ENCODE assay signal across 8 cellular contexts in genomic region chr10:61752111-61753011, GRCh38.
A peak's percentile ranks its signal among the peaks of the same experiment; 100 is the strongest.
DNase-seq lines count a peak whose midpoint lies in the region; ATAC-seq and TF ChIP-seq lines count a peak whose summit lies in the region.

No MANE protein-coding gene starts in this region.

- peaks cover 4% of the 10 kb centered on the region for H3K4me1 ChIP-seq in left ventricle myocardium inferior

- intact Hi-C loops in left ventricle myocardium inferior (cut with micrococcal nuclease), result no loop called here

- peak; percentile 88 for DNase-seq in Caki2 (ENCODE audit: low read depth)
- peak; percentile 91 for DNase-seq in M059J (ENCODE audit: low read depth)
- peak; percentile 44 for DNase-seq in dedifferentiated amniotic fluid mesenchymal stem cell (ENCODE audit: extremely low spot score)
- peak; percentile 17 for DNase-seq in pulmonary artery endothelial cell (ENCODE audit: low read depth, low spot score)
- no peak for DNase-seq in left ventricle myocardium inferior
- DNase-seq in cerebellum (ENCODE audit: low spot score), result no peak
- no peak for DNase-seq in WERI-Rb-1

- H3K27ac ChIP-seq in left ventricle myocardium inferior (replicated peaks) (no peak overlapping the region), WERI-Rb-1 (no peak overlapping the region)

- H3K4me3 ChIP-seq in left ventricle myocardium inferior (no peak overlapping the region), WERI-Rb-1 (ENCODE audit: low read depth, low read length) (no peak overlapping the region)

- peak; percentile 57 for ATAC-seq in GM21528 (IDR thresholded peaks at IDR 0.05; ENCODE audit: low FRiP score, unreplicated experiment)

- in situ Hi-C loops in Caki2 (cut with HindIII; ENCODE audit: low pct_unique_long_range_greater_than_20kb, low sequenced_read_pairs), result no loop called here

- H3K9me3 ChIP-seq in left ventricle myocardium inferior (replicated peaks) (no peaks in the 10 kb centered on the region), WERI-Rb-1 (ENCODE audit: severe bottlenecking) (no peaks in the 10 kb centered on the region)

- H3K27me3 ChIP-seq in left ventricle myocardium inferior (ENCODE audit: low read depth) (no peaks in the 10 kb centered on the region), WERI-Rb-1 (ENCODE audit: insufficient read depth, low read depth, severe bottlenecking) (no peaks in the 10 kb centered on the region)

- TF ChIP-seq CTCF in left ventricle myocardium inferior (IDR thresholded peaks at IDR 0.05; ENCODE audit: borderline replicate concordance) (no peak), WERI-Rb-1 (IDR thresholded peaks at IDR 0.05; ENCODE audit: low read depth, low read length) (no peak)

- H3K36me3 ChIP-seq in left ventricle myocardium inferior (no peaks in the 10 kb centered on the region), WERI-Rb-1 (no peaks in the 10 kb centered on the region)

Comparison
In these comparisons a context has a peak if more than half of its experiments do, and no peak if none do; other contexts are left out.
1. DNase-seq: peak in Caki2 (single experiment), M059J (single experiment), dedifferentiated amniotic fluid mesenchymal stem cell (single experiment) and pulmonary artery endothelial cell (single experiment); none in left ventricle myocardium inferior (single experiment), cerebellum (single experiment) and WERI-Rb-1 (single experiment).